8 cellular contexts compared by ENCODE assay signal in genomic region chr12:110502449-110502738, GRCh38. TPM values are rescaled to one million over a fixed set of nuclear protein-coding genes. Genes with fewer than 3 reads are reported as not detected.
DNase-seq lines count a peak whose midpoint lies in the region; ATAC-seq and TF ChIP-seq lines count a peak whose summit lies in the region.

No MANE protein-coding gene starts in this region.

- ATAC-seq in HG03039 (IDR thresholded peaks at IDR 0.05; ENCODE audit: unreplicated experiment): peak; percentile 5
- peak; percentile 9 for ATAC-seq in memory B cell (ENCODE audit: low read depth)

- DNase-seq in adrenal gland (no peak), memory B cell (ENCODE audit: low spot score in 2 of 2) (no peak), NCI-H187 treated with DMSO at 0.1 percent for 48 hours (lab: John Stamatoyannopoulos, UW) (no peak), NCI-H1694 (lab: John Stamatoyannopoulos, UW) (no peak)
- DNase-seq in NK-92 treated with Interleukin-12 subunit alpha and Interleukin-12 subunit beta, amount 100 ng/mL, for 24 hours (lab: John Stamatoyannopoulos, UW): no peak
- no peak for DNase-seq in stimulated activated CD4-positive, alpha-beta T cell treated with anti-CD3 and anti-CD28 coated beads, Interleukin-15, amount 100 ng/mL, for 24 hours

- H3K27me3 Mint-ChIP-seq in memory B cell: no peaks in the 10 kb centered on the region

- H3K4me1 ChIP-seq in adrenal gland (replicated peaks in 1 of 2): peaks cover 8 to 37% of the 10 kb centered on the region in 2 donors

- intact Hi-C loops in adrenal gland (cut with DNase I): no loop called here

- H3K9me3 ChIP-seq in adrenal gland (replicated peaks in 1 of 3): no peaks in the 10 kb centered on the region

- no peaks in the 10 kb centered on the region for H3K27me3 ChIP-seq in adrenal gland

- peaks cover 2% of the 10 kb centered on the region for H3K36me3 Mint-ChIP-seq in memory B cell

- peak overlapping the region; percentile 91 for H3K27ac Mint-ChIP-seq in memory B cell

- H3K36me3 ChIP-seq in adrenal gland (replicated peaks in 1 of 2): no peaks in the 10 kb centered on the region

- H3K9me3 Mint-ChIP-seq in memory B cell: no peaks in the 10 kb centered on the region

- peaks cover 12% of the 10 kb centered on the region for H3K4me1 Mint-ChIP-seq in memory B cell

- TF ChIP-seq CTCF in C4-2B (conservative IDR thresholded peaks at IDR 0.05) (no peak), adrenal gland (IDR thresholded peaks at IDR 0.05) (no peak)

- H3K4me3 Mint-ChIP-seq in memory B cell: peak overlapping the region; percentile 95

- 43 to 55% (median 47%) methylated on average over 7 of the region's 7 CpGs for WGBS in adrenal gland, 4 donors

- peak overlapping the region; percentile 80 for H3K27ac ChIP-seq in C4-2B
- peak overlapping the region in 4 of 5 donors; percentile 26 to 93 (median 88) for H3K27ac ChIP-seq in adrenal gland

- no peak for TF ChIP-seq POLR2A in adrenal gland (IDR thresholded peaks at IDR 0.05)

- H3K4me3 ChIP-seq in adrenal gland: peak overlapping the region in 2 of 4 donors; percentile 85 to 96

RNA-seq across cellular contexts. Expression of gene RAD9B, which starts 0.3 kb away (rescaled TPM):
- 1 to 10 TPM in 2 of 8 donors, under 1 TPM in 5, not detected in 1; 0.14 to 3.6 (median 0.46) TPM for total RNA-seq in adrenal gland
- under 1 TPM; 0.20 to 0.24 (median 0.22) TPM for polyA plus RNA-seq in adrenal gland

RNA-seq across cellular contexts. Expression of gene VPS29, which starts 0.5 kb away (rescaled TPM):
- 100 to 1,000 TPM in 4 of 8 donors, 10 to 100 TPM in 4; 56.7 to 263 (median 98.5) TPM for total RNA-seq in adrenal gland
- polyA plus RNA-seq in adrenal gland: 100 to 1,000 TPM; 119 to 200 (median 140) TPM

RNA-seq across cellular contexts. Expression of gene FAM216A, which starts 33.7 kb away (rescaled TPM):
- total RNA-seq in adrenal gland: 10 to 100 TPM in 3 of 8 donors, 1 to 10 TPM in 5; 5.0 to 15.1 (median 8.1) TPM
- polyA plus RNA-seq in adrenal gland: 10 to 100 TPM in 2 of 3 donors, 1 to 10 TPM in 1; 6.2 to 20.0 (median 10.8) TPM

RNA-seq across cellular contexts. Expression of gene GPN3, which starts 34.3 kb away (rescaled TPM):
- 10 to 100 TPM; 14.0 to 27.1 (median 21.6) TPM for total RNA-seq in adrenal gland
- 10 to 100 TPM in 2 of 3 donors, 1 to 10 TPM in 1; 9.6 to 30.0 (median 11.5) TPM for polyA plus RNA-seq in adrenal gland

RNA-seq across cellular contexts. Expression of gene ARPC3, which starts 52.3 kb away (rescaled TPM):
- total RNA-seq in adrenal gland: 100 to 1,000 TPM; 177 to 581 (median 250) TPM
- 100 to 1,000 TPM; 358 to 448 (median 362) TPM for polyA plus RNA-seq in adrenal gland
